2 cellular contexts compared by ENCODE assay signal in the genomic region with DNA sequence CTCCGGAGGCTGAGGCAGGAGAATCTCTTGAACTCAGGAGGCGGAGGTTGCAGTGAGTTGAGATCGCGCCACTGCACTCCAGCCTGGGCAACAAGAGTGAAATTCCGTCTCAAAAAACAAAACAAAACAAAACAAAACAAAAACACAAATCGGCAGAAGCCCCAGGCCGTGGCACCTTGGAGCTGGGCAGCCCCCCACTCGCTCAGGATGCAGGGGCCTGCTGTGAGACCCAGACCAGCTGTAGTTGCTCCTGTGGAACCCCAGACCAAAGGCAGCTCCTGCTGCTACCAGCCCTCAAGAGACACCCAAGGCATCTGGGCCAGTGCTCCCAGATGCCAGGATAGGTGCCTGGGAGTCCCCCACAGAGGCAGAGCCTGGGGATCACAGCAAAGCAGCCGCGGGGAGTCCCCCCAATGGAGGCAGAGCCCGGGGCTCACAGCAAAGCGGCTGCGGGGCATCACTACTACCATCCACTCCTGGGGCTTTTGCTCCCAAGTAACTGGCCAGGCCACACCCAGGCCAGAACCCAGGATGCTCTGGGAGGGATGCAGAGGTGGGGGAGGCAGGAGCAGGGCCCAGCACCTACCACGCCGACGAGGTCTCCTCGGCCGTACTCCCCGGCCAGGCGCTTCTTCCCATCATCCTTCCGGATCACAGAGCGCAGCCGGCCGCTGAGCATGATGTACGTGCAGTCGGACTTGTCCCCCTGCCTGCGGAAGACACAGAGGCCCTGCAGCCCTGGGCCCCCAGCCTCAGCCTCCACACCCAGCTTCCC.
TF ChIP-seq lines count a peak whose summit lies in the region.

No MANE protein-coding gene starts in this region.

TF ChIP-seq in SK-N-SH, 30 proteins besides CTCF, POLR2A, EP300 and RAD21 (continued from another document):
- TF ChIP-seq TAF1 (IDR thresholded peaks at IDR 0.05; ENCODE audit: borderline replicate concordance, low read depth, low read length) (no peak), SMC3 (IDR thresholded peaks at IDR 0.05; ENCODE audit: low read depth, low read length) (no peak)
TF ChIP-seq in SK-N-SH: peak in this region for 0.

TF ChIP-seq in SK-N-SH treated with all-trans-retinoic acid at 6 μM for 48 hours, 23 proteins besides CTCF, POLR2A, EP300 and RAD21 (continued from another document):
- TF ChIP-seq, protein P1, sequence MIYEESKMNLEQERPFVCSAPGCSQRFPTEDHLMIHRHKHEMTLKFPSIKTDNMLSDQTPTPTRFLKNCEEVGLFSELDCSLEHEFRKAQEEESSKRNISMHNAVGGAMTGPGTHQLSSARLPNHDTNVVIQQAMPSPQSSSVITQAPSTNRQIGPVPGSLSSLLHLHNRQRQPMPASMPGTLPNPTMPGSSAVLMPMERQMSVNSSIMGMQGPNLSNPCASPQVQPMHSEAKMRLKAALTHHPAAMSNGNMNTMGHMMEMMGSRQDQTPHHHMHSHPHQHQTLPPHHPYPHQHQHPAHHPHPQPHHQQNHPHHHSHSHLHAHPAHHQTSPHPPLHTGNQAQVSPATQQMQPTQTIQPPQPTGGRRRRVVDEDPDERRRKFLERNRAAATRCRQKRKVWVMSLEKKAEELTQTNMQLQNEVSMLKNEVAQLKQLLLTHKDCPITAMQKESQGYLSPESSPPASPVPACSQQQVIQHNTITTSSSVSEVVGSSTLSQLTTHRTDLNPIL (CRISPR knock-in tag; IDR thresholded peaks at IDR 0.05; ENCODE audit: low read depth) = no peak
- TF ChIP-seq, protein P2, sequence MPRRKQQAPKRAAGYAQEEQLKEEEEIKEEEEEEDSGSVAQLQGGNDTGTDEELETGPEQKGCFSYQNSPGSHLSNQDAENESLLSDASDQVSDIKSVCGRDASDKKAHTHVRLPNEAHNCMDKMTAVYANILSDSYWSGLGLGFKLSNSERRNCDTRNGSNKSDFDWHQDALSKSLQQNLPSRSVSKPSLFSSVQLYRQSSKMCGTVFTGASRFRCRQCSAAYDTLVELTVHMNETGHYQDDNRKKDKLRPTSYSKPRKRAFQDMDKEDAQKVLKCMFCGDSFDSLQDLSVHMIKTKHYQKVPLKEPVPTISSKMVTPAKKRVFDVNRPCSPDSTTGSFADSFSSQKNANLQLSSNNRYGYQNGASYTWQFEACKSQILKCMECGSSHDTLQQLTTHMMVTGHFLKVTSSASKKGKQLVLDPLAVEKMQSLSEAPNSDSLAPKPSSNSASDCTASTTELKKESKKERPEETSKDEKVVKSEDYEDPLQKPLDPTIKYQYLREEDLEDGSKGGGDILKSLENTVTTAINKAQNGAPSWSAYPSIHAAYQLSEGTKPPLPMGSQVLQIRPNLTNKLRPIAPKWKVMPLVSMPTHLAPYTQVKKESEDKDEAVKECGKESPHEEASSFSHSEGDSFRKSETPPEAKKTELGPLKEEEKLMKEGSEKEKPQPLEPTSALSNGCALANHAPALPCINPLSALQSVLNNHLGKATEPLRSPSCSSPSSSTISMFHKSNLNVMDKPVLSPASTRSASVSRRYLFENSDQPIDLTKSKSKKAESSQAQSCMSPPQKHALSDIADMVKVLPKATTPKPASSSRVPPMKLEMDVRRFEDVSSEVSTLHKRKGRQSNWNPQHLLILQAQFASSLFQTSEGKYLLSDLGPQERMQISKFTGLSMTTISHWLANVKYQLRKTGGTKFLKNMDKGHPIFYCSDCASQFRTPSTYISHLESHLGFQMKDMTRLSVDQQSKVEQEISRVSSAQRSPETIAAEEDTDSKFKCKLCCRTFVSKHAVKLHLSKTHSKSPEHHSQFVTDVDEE (CRISPR knock-in tag; IDR thresholded peaks at IDR 0.05) = no peak
- TF ChIP-seq, protein P3, sequence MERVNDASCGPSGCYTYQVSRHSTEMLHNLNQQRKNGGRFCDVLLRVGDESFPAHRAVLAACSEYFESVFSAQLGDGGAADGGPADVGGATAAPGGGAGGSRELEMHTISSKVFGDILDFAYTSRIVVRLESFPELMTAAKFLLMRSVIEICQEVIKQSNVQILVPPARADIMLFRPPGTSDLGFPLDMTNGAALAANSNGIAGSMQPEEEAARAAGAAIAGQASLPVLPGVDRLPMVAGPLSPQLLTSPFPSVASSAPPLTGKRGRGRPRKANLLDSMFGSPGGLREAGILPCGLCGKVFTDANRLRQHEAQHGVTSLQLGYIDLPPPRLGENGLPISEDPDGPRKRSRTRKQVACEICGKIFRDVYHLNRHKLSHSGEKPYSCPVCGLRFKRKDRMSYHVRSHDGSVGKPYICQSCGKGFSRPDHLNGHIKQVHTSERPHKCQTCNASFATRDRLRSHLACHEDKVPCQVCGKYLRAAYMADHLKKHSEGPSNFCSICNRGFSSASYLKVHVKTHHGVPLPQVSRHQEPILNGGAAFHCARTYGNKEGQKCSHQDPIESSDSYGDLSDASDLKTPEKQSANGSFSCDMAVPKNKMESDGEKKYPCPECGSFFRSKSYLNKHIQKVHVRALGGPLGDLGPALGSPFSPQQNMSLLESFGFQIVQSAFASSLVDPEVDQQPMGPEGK (CRISPR knock-in tag; IDR thresholded peaks at IDR 0.05; ENCODE audit: borderline replicate concordance) = no peak
TF ChIP-seq in SK-N-SH treated with all-trans-retinoic acid at 6 μM for 48 hours: peak in this region for 0.
